ENCODE assay signal across 2 cellular contexts in the genomic region with DNA sequence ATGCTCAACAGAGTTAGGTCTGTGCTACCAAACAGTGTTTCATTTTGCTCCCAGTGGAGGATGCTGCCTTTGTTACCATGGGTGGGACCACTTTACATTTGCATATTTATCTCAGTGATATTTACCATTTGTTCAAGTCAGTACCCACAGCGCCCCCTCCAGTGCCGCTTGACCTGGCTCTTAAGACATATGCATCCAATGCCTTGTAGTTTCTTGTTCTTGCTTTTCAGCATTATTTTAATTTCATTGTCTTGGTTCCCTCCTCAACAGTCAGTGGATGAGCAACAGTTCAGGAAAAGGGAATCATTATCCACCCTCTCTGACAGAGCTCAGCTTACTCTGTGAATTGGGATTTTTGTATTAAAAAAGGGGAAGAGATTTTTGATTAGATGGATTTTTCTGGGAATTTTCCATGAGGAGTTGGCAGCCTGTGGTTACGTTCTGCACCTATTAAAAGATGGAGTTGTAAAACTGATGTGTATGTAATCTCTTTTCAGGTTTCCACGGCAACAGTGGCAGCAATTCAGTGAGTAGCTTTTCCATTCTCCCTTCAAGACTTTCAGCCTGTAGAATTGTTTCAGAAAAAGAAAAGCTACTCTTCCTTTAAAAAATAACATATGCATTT.
TF ChIP-seq lines count a peak whose summit lies in the region.

No MANE protein-coding gene starts in this region.

TF ChIP-seq in SK-N-SH, 30 proteins besides CTCF, POLR2A, EP300 and RAD21 (continued from another document):
- TF ChIP-seq, protein P1, sequence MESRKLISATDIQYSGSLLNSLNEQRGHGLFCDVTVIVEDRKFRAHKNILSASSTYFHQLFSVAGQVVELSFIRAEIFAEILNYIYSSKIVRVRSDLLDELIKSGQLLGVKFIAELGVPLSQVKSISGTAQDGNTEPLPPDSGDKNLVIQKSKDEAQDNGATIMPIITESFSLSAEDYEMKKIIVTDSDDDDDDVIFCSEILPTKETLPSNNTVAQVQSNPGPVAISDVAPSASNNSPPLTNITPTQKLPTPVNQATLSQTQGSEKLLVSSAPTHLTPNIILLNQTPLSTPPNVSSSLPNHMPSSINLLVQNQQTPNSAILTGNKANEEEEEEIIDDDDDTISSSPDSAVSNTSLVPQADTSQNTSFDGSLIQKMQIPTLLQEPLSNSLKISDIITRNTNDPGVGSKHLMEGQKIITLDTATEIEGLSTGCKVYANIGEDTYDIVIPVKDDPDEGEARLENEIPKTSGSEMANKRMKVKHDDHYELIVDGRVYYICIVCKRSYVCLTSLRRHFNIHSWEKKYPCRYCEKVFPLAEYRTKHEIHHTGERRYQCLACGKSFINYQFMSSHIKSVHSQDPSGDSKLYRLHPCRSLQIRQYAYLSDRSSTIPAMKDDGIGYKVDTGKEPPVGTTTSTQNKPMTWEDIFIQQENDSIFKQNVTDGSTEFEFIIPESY (IDR thresholded peaks at IDR 0.05; ENCODE audit: borderline replicate concordance, low read depth), result no peak
- TF ChIP-seq, protein P2, sequence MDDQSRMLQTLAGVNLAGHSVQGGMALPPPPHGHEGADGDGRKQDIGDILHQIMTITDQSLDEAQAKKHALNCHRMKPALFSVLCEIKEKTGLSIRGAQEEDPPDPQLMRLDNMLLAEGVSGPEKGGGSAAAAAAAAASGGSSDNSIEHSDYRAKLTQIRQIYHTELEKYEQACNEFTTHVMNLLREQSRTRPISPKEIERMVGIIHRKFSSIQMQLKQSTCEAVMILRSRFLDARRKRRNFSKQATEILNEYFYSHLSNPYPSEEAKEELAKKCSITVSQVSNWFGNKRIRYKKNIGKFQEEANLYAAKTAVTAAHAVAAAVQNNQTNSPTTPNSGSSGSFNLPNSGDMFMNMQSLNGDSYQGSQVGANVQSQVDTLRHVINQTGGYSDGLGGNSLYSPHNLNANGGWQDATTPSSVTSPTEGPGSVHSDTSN (IDR thresholded peaks at IDR 0.05), result no peak
TF ChIP-seq in SK-N-SH: peak in this region for 0.

TF ChIP-seq in SK-N-SH treated with all-trans-retinoic acid at 6 μM for 48 hours, 23 proteins besides CTCF, POLR2A, EP300 and RAD21 (continued from another document):
- TF ChIP-seq, protein P3, sequence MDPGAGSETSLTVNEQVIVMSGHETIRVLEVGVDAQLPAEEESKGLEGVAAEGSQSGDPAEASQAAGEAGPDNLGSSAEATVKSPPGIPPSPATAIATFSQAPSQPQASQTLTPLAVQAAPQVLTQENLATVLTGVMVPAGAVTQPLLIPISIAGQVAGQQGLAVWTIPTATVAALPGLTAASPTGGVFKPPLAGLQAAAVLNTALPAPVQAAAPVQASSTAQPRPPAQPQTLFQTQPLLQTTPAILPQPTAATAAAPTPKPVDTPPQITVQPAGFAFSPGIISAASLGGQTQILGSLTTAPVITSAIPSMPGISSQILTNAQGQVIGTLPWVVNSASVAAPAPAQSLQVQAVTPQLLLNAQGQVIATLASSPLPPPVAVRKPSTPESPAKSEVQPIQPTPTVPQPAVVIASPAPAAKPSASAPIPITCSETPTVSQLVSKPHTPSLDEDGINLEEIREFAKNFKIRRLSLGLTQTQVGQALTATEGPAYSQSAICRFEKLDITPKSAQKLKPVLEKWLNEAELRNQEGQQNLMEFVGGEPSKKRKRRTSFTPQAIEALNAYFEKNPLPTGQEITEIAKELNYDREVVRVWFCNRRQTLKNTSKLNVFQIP (CRISPR knock-in tag; IDR thresholded peaks at IDR 0.05; ENCODE audit: borderline replicate concordance, low read depth), result no peak
- TF ChIP-seq SNAI2 (CRISPR knock-in tag; IDR thresholded peaks at IDR 0.05), result no peak
- TF ChIP-seq, protein P4, sequence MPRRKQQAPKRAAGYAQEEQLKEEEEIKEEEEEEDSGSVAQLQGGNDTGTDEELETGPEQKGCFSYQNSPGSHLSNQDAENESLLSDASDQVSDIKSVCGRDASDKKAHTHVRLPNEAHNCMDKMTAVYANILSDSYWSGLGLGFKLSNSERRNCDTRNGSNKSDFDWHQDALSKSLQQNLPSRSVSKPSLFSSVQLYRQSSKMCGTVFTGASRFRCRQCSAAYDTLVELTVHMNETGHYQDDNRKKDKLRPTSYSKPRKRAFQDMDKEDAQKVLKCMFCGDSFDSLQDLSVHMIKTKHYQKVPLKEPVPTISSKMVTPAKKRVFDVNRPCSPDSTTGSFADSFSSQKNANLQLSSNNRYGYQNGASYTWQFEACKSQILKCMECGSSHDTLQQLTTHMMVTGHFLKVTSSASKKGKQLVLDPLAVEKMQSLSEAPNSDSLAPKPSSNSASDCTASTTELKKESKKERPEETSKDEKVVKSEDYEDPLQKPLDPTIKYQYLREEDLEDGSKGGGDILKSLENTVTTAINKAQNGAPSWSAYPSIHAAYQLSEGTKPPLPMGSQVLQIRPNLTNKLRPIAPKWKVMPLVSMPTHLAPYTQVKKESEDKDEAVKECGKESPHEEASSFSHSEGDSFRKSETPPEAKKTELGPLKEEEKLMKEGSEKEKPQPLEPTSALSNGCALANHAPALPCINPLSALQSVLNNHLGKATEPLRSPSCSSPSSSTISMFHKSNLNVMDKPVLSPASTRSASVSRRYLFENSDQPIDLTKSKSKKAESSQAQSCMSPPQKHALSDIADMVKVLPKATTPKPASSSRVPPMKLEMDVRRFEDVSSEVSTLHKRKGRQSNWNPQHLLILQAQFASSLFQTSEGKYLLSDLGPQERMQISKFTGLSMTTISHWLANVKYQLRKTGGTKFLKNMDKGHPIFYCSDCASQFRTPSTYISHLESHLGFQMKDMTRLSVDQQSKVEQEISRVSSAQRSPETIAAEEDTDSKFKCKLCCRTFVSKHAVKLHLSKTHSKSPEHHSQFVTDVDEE (CRISPR knock-in tag; IDR thresholded peaks at IDR 0.05), result no peak
- TF ChIP-seq, protein P5, sequence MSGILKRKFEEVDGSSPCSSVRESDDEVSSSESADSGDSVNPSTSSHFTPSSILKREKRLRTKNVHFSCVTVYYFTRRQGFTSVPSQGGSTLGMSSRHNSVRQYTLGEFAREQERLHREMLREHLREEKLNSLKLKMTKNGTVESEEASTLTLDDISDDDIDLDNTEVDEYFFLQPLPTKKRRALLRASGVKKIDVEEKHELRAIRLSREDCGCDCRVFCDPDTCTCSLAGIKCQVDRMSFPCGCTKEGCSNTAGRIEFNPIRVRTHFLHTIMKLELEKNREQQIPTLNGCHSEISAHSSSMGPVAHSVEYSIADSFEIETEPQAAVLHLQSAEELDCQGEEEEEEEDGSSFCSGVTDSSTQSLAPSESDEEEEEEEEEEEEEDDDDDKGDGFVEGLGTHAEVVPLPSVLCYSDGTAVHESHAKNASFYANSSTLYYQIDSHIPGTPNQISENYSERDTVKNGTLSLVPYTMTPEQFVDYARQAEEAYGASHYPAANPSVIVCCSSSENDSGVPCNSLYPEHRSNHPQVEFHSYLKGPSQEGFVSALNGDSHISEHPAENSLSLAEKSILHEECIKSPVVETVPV (CRISPR knock-in tag; IDR thresholded peaks at IDR 0.05), result no peak
- no peak for TF ChIP-seq CSDC2 (CRISPR knock-in tag; IDR thresholded peaks at IDR 0.05)
- TF ChIP-seq TOX (CRISPR knock-in tag; IDR thresholded peaks at IDR 0.05; ENCODE audit: borderline replicate concordance), result no peak
TF ChIP-seq in SK-N-SH treated with all-trans-retinoic acid at 6 μM for 48 hours: peak in this region for 0.
